ENCODE assay signal across 9 cellular contexts in the genomic region with DNA sequence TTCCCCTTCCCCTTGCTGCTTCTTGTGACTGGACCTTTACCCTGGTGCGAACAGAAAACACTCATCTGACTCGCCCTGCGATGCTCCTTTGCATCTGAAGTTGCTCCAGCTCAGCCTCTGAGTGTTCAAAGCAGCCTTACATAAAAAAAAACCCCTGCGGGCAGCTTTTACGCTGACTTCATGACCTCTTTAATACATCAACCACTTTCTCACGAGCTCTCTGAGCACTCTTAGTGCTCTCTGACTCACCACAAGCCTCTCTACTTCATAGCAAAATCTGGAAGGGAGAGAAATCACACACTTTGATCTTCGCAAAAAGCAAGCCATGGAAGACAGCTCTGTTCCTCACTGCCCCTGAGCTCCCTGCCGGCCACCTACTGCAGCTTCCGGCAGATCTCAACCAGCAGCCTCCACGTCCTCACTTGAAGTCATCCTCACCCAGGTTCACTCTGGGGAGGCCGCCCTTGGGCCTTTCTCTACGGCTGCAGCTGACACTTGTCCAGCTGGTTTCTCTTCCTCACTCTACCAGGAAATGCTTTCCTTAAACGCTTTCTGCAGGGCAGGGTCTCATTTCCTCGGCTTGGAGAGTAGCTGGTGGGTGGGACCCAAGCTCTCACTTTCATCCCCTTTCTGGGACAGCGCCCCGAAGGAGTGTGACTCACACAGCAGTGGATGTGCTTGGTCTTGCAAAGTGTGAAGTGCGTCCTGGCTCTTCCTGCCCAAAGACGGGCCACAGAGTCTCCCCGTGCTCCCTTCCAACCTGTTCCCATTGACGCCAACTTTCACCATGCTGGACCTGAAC. TPM values are rescaled to one million over a fixed set of nuclear protein-coding genes. Genes with fewer than 3 reads are reported as not detected.
A peak's percentile ranks its signal among the peaks of the same experiment; 100 is the strongest.
DNase-seq lines count a peak whose midpoint lies in the region; ATAC-seq and TF ChIP-seq lines count a peak whose summit lies in the region.
"Had no signal": no experiment of that assay in that cellular context is flagged by ENCODE, and none has a peak within 500 bp of the region (broad histone marks: within the 10 kb centered on the region; RNA-seq: fewer than 3 reads in every experiment).

No MANE protein-coding gene starts in this region.

- no peaks in the 10 kb centered on the region for H3K9me3 ChIP-seq in right atrium auricular region

- intact Hi-C loops in activated T-helper 1 cell treated with anti-CD3 and anti-CD28 coated beads, Interleukin-12 subunit alpha, Interleukin-12 subunit beta, Interleukin-2, Interleukin-4 antibody, amounts not matched to agents 30 ng/mL and 10 ng/mL and 1 ng/mL, durations not matched to agents 14 hours and 24 hours and 36 hours (cut with micrococcal nuclease), result loop anchor here (1.0 kb wide), 8 partner anchors 14 to 112 kb away; a partner anchor contains a TSS

- H3K4me3 Mint-ChIP-seq in activated T-helper 1 cell treated with anti-CD3 and anti-CD28 coated beads, Interleukin-12 subunit alpha, Interleukin-12 subunit beta, Interleukin-2, Interleukin-4 antibody, amounts not matched to agents 30 ng/mL and 10 ng/mL and 1 ng/mL, durations not matched to agents 14 hours and 24 hours and 36 hours, result peak overlapping the region; percentile 0

- no peak overlapping the region for H3K4me3 ChIP-seq in right atrium auricular region

- no peaks in the 10 kb centered on the region for H3K9me3 Mint-ChIP-seq in activated T-helper 1 cell treated with anti-CD3 and anti-CD28 coated beads, Interleukin-12 subunit alpha, Interleukin-12 subunit beta, Interleukin-2, Interleukin-4 antibody, amounts not matched to agents 30 ng/mL and 10 ng/mL and 1 ng/mL, durations not matched to agents 14 hours and 24 hours and 36 hours

- no peaks in the 10 kb centered on the region for H3K36me3 ChIP-seq in right atrium auricular region

- peak; percentile 93 for DNase-seq in A172 (ENCODE audit: low spot score)
- peak; percentile 98 for DNase-seq in M059J (ENCODE audit: low read depth)
- DNase-seq in activated T-helper 1 cell treated with anti-CD3 and anti-CD28 coated beads, Interleukin-12 subunit alpha, Interleukin-12 subunit beta, Interleukin-2, Interleukin-4 antibody, amounts not matched to agents 30 ng/mL and 10 ng/mL and 1 ng/mL, durations not matched to agents 14 hours and 24 hours and 36 hours (ENCODE audit: low spot score), result peak; percentile 34
- peak; percentile 66 for DNase-seq in right atrium auricular region (ENCODE audit: low spot score)
- DNase-seq in stimulated activated naive CD4-positive, alpha-beta T cell (lab: John Stamatoyannopoulos, UW), result peak in 4 of 6 experiments; percentile 20 to 33 (median 23)
- no peak for DNase-seq in NCI-H2171 (lab: John Stamatoyannopoulos, UW)

- peak; percentile 56 for ATAC-seq in GM19025 (IDR thresholded peaks at IDR 0.05; ENCODE audit: low read depth, unreplicated experiment)
- ATAC-seq in GM21717 (IDR thresholded peaks at IDR 0.05; ENCODE audit: unreplicated experiment), result no peak

- H3K4me1 Mint-ChIP-seq in activated T-helper 1 cell treated with anti-CD3 and anti-CD28 coated beads, Interleukin-12 subunit alpha, Interleukin-12 subunit beta, Interleukin-2, Interleukin-4 antibody, amounts not matched to agents 30 ng/mL and 10 ng/mL and 1 ng/mL, durations not matched to agents 14 hours and 24 hours and 36 hours (ENCODE audit: low read depth), result peaks cover 34% of the 10 kb centered on the region

- TF ChIP-seq CTCF in right atrium auricular region (IDR thresholded peaks at IDR 0.05), result no peak

- H3K27ac Mint-ChIP-seq in activated T-helper 1 cell treated with anti-CD3 and anti-CD28 coated beads, Interleukin-12 subunit alpha, Interleukin-12 subunit beta, Interleukin-2, Interleukin-4 antibody, amounts not matched to agents 30 ng/mL and 10 ng/mL and 1 ng/mL, durations not matched to agents 14 hours and 24 hours and 36 hours, result peak overlapping the region; percentile 10

- peaks cover 0 to 4% of the 10 kb centered on the region in 2 donors for H3K27me3 ChIP-seq in right atrium auricular region

- H3K36me3 Mint-ChIP-seq in activated T-helper 1 cell treated with anti-CD3 and anti-CD28 coated beads, Interleukin-12 subunit alpha, Interleukin-12 subunit beta, Interleukin-2, Interleukin-4 antibody, amounts not matched to agents 30 ng/mL and 10 ng/mL and 1 ng/mL, durations not matched to agents 14 hours and 24 hours and 36 hours (ENCODE audit: low read depth), result no peaks in the 10 kb centered on the region

- H3K27ac ChIP-seq in right atrium auricular region, result no peak overlapping the region

- H3K4me1 ChIP-seq in right atrium auricular region, result no peaks in the 10 kb centered on the region

- peaks cover 8% of the 10 kb centered on the region for H3K27me3 Mint-ChIP-seq in activated T-helper 1 cell treated with anti-CD3 and anti-CD28 coated beads, Interleukin-12 subunit alpha, Interleukin-12 subunit beta, Interleukin-2, Interleukin-4 antibody, amounts not matched to agents 30 ng/mL and 10 ng/mL and 1 ng/mL, durations not matched to agents 14 hours and 24 hours and 36 hours (ENCODE audit: insufficient read depth)

RNA-seq across cellular contexts. Expression of a gene that starts 5.3 kb away (rescaled TPM):
- 0.05 TPM in 1 of 2 replicates, not detected in the other for total RNA-seq in A172 (2014; rRNA removed; shearing (Covaris generic))
- total RNA-seq in M059J (2014; rRNA removed; shearing (Covaris generic)), result 0.02 TPM in 1 of 2 replicates, not detected in the other
- 0.26 TPM in 1 of 2 replicates, not detected in the other for total RNA-seq in activated T-helper 1 cell treated with anti-CD3 and anti-CD28 coated beads, Interleukin-12 subunit alpha, Interleukin-12 subunit beta, Interleukin-2, Interleukin-4 antibody, amounts not matched to agents 30 ng/mL and 10 ng/mL and 1 ng/mL, durations not matched to agents 14 hours and 24 hours and 36 hours
- not detected for total RNA-seq in right atrium auricular region
- total RNA-seq: glomerular endothelial cell had no signal

RNA-seq across cellular contexts. Expression of a gene that starts 10.9 kb away (rescaled TPM):
- not detected in 2 replicates for total RNA-seq in A172 (2014; rRNA removed; shearing (Covaris generic))
- not detected in 2 replicates for total RNA-seq in M059J (2014; rRNA removed; shearing (Covaris generic))
- total RNA-seq in activated T-helper 1 cell treated with anti-CD3 and anti-CD28 coated beads, Interleukin-12 subunit alpha, Interleukin-12 subunit beta, Interleukin-2, Interleukin-4 antibody, amounts not matched to agents 30 ng/mL and 10 ng/mL and 1 ng/mL, durations not matched to agents 14 hours and 24 hours and 36 hours, result not detected in 2 replicates
- not detected for total RNA-seq in right atrium auricular region
- total RNA-seq: glomerular endothelial cell had no signal

RNA-seq across cellular contexts. Expression of a gene that starts 19.8 kb away (rescaled TPM):
- 5.6 and 11.3 TPM in 2 replicates for total RNA-seq in A172 (2014; rRNA removed; shearing (Covaris generic))
- 1.7 and 2.4 TPM in 2 replicates for total RNA-seq in M059J (2014; rRNA removed; shearing (Covaris generic))
- 1.3 and 2.2 TPM in 2 replicates for total RNA-seq in activated T-helper 1 cell treated with anti-CD3 and anti-CD28 coated beads, Interleukin-12 subunit alpha, Interleukin-12 subunit beta, Interleukin-2, Interleukin-4 antibody, amounts not matched to agents 30 ng/mL and 10 ng/mL and 1 ng/mL, durations not matched to agents 14 hours and 24 hours and 36 hours
- total RNA-seq in right atrium auricular region, result under 1 TPM in 1 of 2 donors, not detected in 1; 0.43 TPM

RNA-seq across cellular contexts. Expression of a gene that starts 31.8 kb away (rescaled TPM):
- 28.2 and 36.5 TPM in 2 replicates for total RNA-seq in A172 (2014; rRNA removed; shearing (Covaris generic))
- 9.8 and 11.5 TPM in 2 replicates for total RNA-seq in M059J (2014; rRNA removed; shearing (Covaris generic))
- total RNA-seq in activated T-helper 1 cell treated with anti-CD3 and anti-CD28 coated beads, Interleukin-12 subunit alpha, Interleukin-12 subunit beta, Interleukin-2, Interleukin-4 antibody, amounts not matched to agents 30 ng/mL and 10 ng/mL and 1 ng/mL, durations not matched to agents 14 hours and 24 hours and 36 hours, result 37.8 and 41.3 TPM in 2 replicates
- 1 to 10 TPM; 3.1 to 6.8 TPM for total RNA-seq in right atrium auricular region

RNA-seq across cellular contexts. Expression of a gene that starts 36.9 kb away (rescaled TPM):
- total RNA-seq in A172 (2014; rRNA removed; shearing (Covaris generic)), result 59.3 and 67.6 TPM in 2 replicates
- 20.2 and 37.3 TPM in 2 replicates for total RNA-seq in M059J (2014; rRNA removed; shearing (Covaris generic))
- total RNA-seq in activated T-helper 1 cell treated with anti-CD3 and anti-CD28 coated beads, Interleukin-12 subunit alpha, Interleukin-12 subunit beta, Interleukin-2, Interleukin-4 antibody, amounts not matched to agents 30 ng/mL and 10 ng/mL and 1 ng/mL, durations not matched to agents 14 hours and 24 hours and 36 hours, result 122 and 132 TPM in 2 replicates
- total RNA-seq in right atrium auricular region, result 10 to 100 TPM in 1 of 2 donors, 1 to 10 TPM in 1; 9.9 to 14.1 TPM
